ENCODE assay signal across 7 cellular contexts in the genomic region with DNA sequence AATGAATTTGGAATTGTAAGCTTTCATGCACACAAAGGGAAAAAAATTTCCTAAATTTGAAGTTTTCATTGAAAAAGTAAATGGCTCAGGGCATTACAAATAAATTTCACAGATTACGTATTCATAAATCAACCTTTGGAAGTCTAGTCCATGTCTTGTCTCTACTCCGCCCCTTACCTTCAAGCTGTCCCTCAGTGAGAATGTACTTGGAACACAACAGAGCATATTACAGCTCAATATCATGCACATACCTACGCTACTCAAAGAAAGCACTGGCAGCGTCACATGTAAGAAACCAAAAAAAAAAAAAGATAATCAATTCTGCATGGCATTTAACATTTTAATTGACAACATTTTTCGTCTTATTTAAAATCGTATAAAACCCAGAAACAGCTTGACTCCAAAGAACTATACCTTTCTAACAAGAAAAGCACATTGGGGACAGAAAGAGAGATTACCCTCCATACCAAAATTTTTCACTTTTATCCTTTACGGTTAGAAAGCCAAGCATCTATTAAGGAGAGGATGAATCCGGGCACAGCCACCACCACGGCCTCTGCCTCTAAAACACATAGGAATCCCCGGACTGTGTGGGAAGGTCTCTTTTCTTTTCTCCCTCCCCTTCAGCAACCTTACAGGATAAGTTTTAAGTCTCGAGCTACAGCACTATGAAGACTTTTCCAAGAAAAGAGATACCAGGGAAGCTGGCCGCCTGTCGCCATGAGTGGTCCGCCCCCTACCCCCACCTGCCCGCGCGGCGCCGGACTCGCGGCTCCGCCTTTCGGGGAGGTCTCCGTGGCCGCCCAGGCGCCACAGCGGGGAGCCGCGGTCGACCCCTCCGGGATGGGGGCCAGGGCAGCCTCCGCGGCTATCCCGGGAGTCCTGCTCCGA. TPM values are rescaled to one million over a fixed set of nuclear protein-coding genes. Genes with fewer than 3 reads are reported as not detected.
DNase-seq lines count a peak whose midpoint lies in the region; ATAC-seq and TF ChIP-seq lines count a peak whose summit lies in the region.

No MANE protein-coding gene starts in this region.

- no peaks in the 10 kb centered on the region for H3K27me3 Mint-ChIP-seq in activated naive CD8-positive, alpha-beta T cell

- H3K4me3 ChIP-seq in H7 (ENCODE audit: insufficient read depth, low read depth, low read length) (peak overlapping the region; percentile 93), LNCaP clone FGC (ENCODE audit: low read depth, low read length) (peak overlapping the region; percentile 84), heart right ventricle (peak overlapping the region; percentile 77 to 86 (median 84)), gastrocnemius medialis (peak overlapping the region; percentile 82 to 95 (median 92))

- TF ChIP-seq CTCF in LNCaP clone FGC (IDR thresholded peaks at IDR 0.05; ENCODE audit: control insufficient read depth, extremely low read depth, insufficient read depth) = no peak
- no peak for TF ChIP-seq CTCF in heart right ventricle (IDR thresholded peaks at IDR 0.05)
- peak in 1 of 5 experiments; percentile 8 for TF ChIP-seq CTCF in gastrocnemius medialis (IDR thresholded peaks at IDR 0.05 in 4 of 5, conservative IDR thresholded peaks at IDR 0.05 in 1 of 5)

- WGBS in heart right ventricle, 2 donors = 5 to 8% methylated on average over 35 of the region's 35 CpGs

- DNase-seq in H7 (no peak), LNCaP clone FGC (ENCODE audit: low read depth) (no peak), heart right ventricle (no peak), gastrocnemius medialis (no peak), NCI-H82 treated with DMSO at 0.1 percent for 48 hours (lab: John Stamatoyannopoulos, UW; ENCODE audit: unreplicated experiment) (no peak)

- TF ChIP-seq POLR2A in gastrocnemius medialis (IDR thresholded peaks at IDR 0.05) = no peak

- H3K4me1 ChIP-seq in heart right ventricle = peaks cover 0 to 38% (median 23%) of the 10 kb centered on the region in 9 donors
- peaks cover 19 to 20% of the 10 kb centered on the region in 2 donors for H3K4me1 ChIP-seq in gastrocnemius medialis

- H3K4me1 Mint-ChIP-seq in activated naive CD8-positive, alpha-beta T cell (ENCODE audit: low read depth) = peaks cover 29% of the 10 kb centered on the region

- H3K27ac ChIP-seq in heart right ventricle (peak overlapping the region; percentile 73 to 97 (median 93)), gastrocnemius medialis (peak overlapping the region; percentile 93 to 95 (median 94))

- H3K27me3 ChIP-seq in H7 (ENCODE audit: control insufficient read depth, insufficient read depth, low read length) = no peaks in the 10 kb centered on the region
- no peaks in the 10 kb centered on the region for H3K27me3 ChIP-seq in heart right ventricle
- H3K27me3 ChIP-seq in gastrocnemius medialis = no peaks in the 10 kb centered on the region

- H3K36me3 ChIP-seq in H7 (replicated peaks; ENCODE audit: control insufficient read depth, insufficient read depth, low read length) (no peaks in the 10 kb centered on the region), heart right ventricle (no peaks in the 10 kb centered on the region), gastrocnemius medialis (no peaks in the 10 kb centered on the region)

- H3K9me3 Mint-ChIP-seq in activated naive CD8-positive, alpha-beta T cell (ENCODE audit: low read depth) = no peaks in the 10 kb centered on the region

- in situ Hi-C loops in gastrocnemius medialis (cut with MboI; ENCODE audit: low sequenced_read_pairs in 4 of 4) = loop anchor here in 2 of 4 donors (5.0 to 25.0 kb wide), 4 partner anchors 53 to 252 kb away; no protein-coding TSS in a partner anchor

- ATAC-seq in GM18511 (IDR thresholded peaks at IDR 0.05; ENCODE audit: unreplicated experiment) = peak; percentile 57
- ATAC-seq in heart right ventricle = peak; percentile 57 to 87 (median 75)
- ATAC-seq in gastrocnemius medialis = peak; percentile 26 to 36

- no peaks in the 10 kb centered on the region for H3K36me3 Mint-ChIP-seq in activated naive CD8-positive, alpha-beta T cell

- H3K4me3 Mint-ChIP-seq in activated naive CD8-positive, alpha-beta T cell = peak overlapping the region; percentile 94

- intact Hi-C loops in heart right ventricle (cut with DNase I) = loop anchor here in 9 of 10 donors (1.0 to 10.0 kb wide), 15 partner anchors 50 to 253 kb away; a partner anchor contains a TSS
- intact Hi-C loops in gastrocnemius medialis (cut with DNase I; ENCODE audit: low total_unique reads) = loop anchor here (2.0 to 5.0 kb wide), 3 partner anchors 196 to 297 kb away; no protein-coding TSS in a partner anchor

- no peak overlapping the region for H3K27ac Mint-ChIP-seq in activated naive CD8-positive, alpha-beta T cell

- H3K9me3 ChIP-seq in heart right ventricle (peaks cover 0 to 10% (median 0%) of the 10 kb centered on the region in 11 donors), gastrocnemius medialis (no peaks in the 10 kb centered on the region)

RNA-seq across cellular contexts. Expression of a gene that starts 1.1 kb away (rescaled TPM):
- total RNA-seq in H7 (2014; rRNA removed; shearing (Covaris generic)) = 108 and 180 TPM in 2 replicates
- total RNA-seq in heart right ventricle (10 to 100 TPM; 30.9 to 51.9 (median 39.2) TPM), gastrocnemius medialis (10 to 100 TPM; 22.5 to 74.1 (median 46.9) TPM)
- 10 to 100 TPM; 14.4 to 70.4 TPM for polyA plus RNA-seq in heart right ventricle

RNA-seq across cellular contexts. Expression of a gene that starts 56.6 kb away (rescaled TPM):
- total RNA-seq in H7 (2014; rRNA removed; shearing (Covaris generic)) = 16.1 and 24.5 TPM in 2 replicates
- 10 to 100 TPM; 12.3 to 27.7 (median 18.1) TPM for total RNA-seq in heart right ventricle
- polyA plus RNA-seq in heart right ventricle = 10 to 100 TPM in 1 of 2 donors, 1 to 10 TPM in 1; 9.9 to 13.7 TPM
- total RNA-seq in gastrocnemius medialis = 10 to 100 TPM; 22.8 to 36.7 (median 32.1) TPM
